In the genomic region with DNA sequence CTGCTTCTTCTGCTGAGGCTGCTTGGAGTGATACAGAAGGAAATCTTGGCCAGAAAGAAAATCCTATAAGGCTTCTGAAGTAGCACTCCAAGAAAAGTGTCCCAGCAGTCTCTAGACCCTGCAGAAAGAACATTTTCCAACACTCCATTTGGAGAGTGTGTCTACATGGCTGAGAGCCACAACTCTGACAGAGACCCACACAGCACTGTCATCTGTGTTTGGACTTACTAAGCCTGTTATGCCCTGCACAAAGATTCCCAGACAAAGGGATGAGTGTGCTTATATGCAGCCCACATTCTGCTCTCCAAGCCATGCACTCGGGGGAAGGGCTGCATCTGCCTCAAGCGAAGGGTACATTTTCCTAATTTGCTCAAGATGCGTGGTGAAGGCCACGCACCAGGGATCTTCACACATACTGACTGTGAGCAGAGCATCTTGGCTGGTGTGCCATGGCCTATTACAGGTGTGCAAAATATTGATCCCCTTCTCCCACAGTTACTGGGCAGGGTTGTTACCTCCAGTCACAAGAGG, we compare ENCODE assay signal across 25 cellular contexts. TPM values are rescaled to one million over a fixed set of nuclear protein-coding genes. Genes with fewer than 3 reads are reported as not detected.
DNase-seq lines count a peak whose midpoint lies in the region; ATAC-seq and TF ChIP-seq lines count a peak whose summit lies in the region.
"Had no signal": no experiment of that assay in that cellular context is flagged by ENCODE, and none has a peak within 500 bp of the region (broad histone marks: within the 10 kb centered on the region; RNA-seq: fewer than 3 reads in every experiment).

No MANE protein-coding gene starts in this region.

- TF ChIP-seq CTCF in osteoblast (IDR thresholded peaks at IDR 0.05; ENCODE audit: extremely low read depth, low read depth, low read length): no peak

- no peaks in the 10 kb centered on the region for H3K9me3 Mint-ChIP-seq in activated naive CD4-positive, alpha-beta T cell treated with anti-CD3 and anti-CD28 coated beads, Interleukin-2, amount 50 U/mL, for 24 hours
- H3K9me3 Mint-ChIP-seq in stimulated activated memory B cell treated with anti-CD40 and anti-IgM and Interleukin-4, amounts not matched to agents 10 μg/mL and 1 μg/mL and 100 μg/mL, for 72 hours: no peaks in the 10 kb centered on the region
- H3K9me3 Mint-ChIP-seq: activated naive CD4-positive, alpha-beta T cell treated with anti-CD3 and anti-CD28 coated beads for 36 hours; activated T-cell treated with anti-CD3 and anti-CD28 coated beads, Interleukin-2, amount 50 U/mL, for 72 hours; IgD-negative memory B cell had no signal

- H3K4me3 ChIP-seq in osteoblast (ENCODE audit: insufficient read depth, low read length): no peak overlapping the region
- H3K4me3 ChIP-seq: HAP-1, SJSA1, uterus had no signal

- H3K36me3 ChIP-seq in osteoblast (ENCODE audit: insufficient read depth, low read length): no peaks in the 10 kb centered on the region
- H3K36me3 ChIP-seq: HAP-1, SJSA1, uterus had no signal

- H4K20me1 ChIP-seq in osteoblast (ENCODE audit: insufficient read depth, low read length): no peaks in the 10 kb centered on the region

- no peak overlapping the region for H2AFZ ChIP-seq in osteoblast (ENCODE audit: low read length)

- DNase-seq in activated naive CD4-positive, alpha-beta T cell treated with anti-CD3 and anti-CD28 coated beads, Interleukin-2, amount 50 U/mL, for 16 hours: no peak
- DNase-seq in NCI-H1694 treated with DMSO at 0.1 percent for 48 hours (lab: John Stamatoyannopoulos, UW) (peak; percentile 100), cerebellum (ENCODE audit: low spot score) (peak; percentile 54), osteoblast (ENCODE audit: insufficient read length, low spot score, missing footprints) (no peak), DMS153 treated with DMSO at 0.1 percent for 48 hours (lab: John Stamatoyannopoulos, UW; ENCODE audit: unreplicated experiment) (no peak)
- DNase-seq: activated CD4-positive, alpha-beta T cell treated with anti-CD3 and anti-CD28 coated beads for 36 hours; activated naive CD4-positive, alpha-beta T cell treated with anti-CD3 and anti-CD28 coated beads for 36 hours; activated T-cell treated with anti-CD3 and anti-CD28 coated beads, Interleukin-2, amount 50 U/mL, for 72 hours; Calu3; dermis blood vessel endothelial cell; NCI-H1417; NCI-H2107; NCI-H524 treated with DMSO at 0.1 percent for 48 hours; T-helper 17 cell; uterus had no signal

- no peaks in the 10 kb centered on the region for H3K79me2 ChIP-seq in osteoblast (ENCODE audit: insufficient read depth, low read length)

- no peaks in the 10 kb centered on the region for H3K27me3 Mint-ChIP-seq in activated naive CD4-positive, alpha-beta T cell treated with anti-CD3 and anti-CD28 coated beads, Interleukin-2, amount 50 U/mL, for 24 hours
- H3K27me3 Mint-ChIP-seq in stimulated activated memory B cell treated with anti-CD40 and anti-IgM and Interleukin-4, amounts not matched to agents 10 μg/mL and 1 μg/mL and 100 μg/mL, for 72 hours: no peaks in the 10 kb centered on the region
- H3K27me3 Mint-ChIP-seq: activated CD4-positive, alpha-beta T cell treated with anti-CD3 and anti-CD28 coated beads for 36 hours; IgD-negative memory B cell; T-helper 17 cell had no signal

- peaks cover 12% of the 10 kb centered on the region for H3K36me3 Mint-ChIP-seq in activated naive CD4-positive, alpha-beta T cell treated with anti-CD3 and anti-CD28 coated beads, Interleukin-2, amount 50 U/mL, for 24 hours
- peaks cover 55% of the 10 kb centered on the region for H3K36me3 Mint-ChIP-seq in stimulated activated memory B cell treated with anti-CD40 and anti-IgM and Interleukin-4, amounts not matched to agents 10 μg/mL and 1 μg/mL and 100 μg/mL, for 72 hours

- no peak overlapping the region for H3K4me2 ChIP-seq in osteoblast (ENCODE audit: insufficient read depth, low read length)

- no peaks in the 10 kb centered on the region for H3K9me3 ChIP-seq in osteoblast (ENCODE audit: low read depth, low read length)
- H3K9me3 ChIP-seq: HAP-1, SJSA1, uterus had no signal

- H3K27me3 ChIP-seq in osteoblast (ENCODE audit: insufficient read depth, low read length): no peaks in the 10 kb centered on the region
- H3K27me3 ChIP-seq: SJSA1, uterus had no signal

- H3K4me1 ChIP-seq in osteoblast (ENCODE audit: insufficient read depth, low read length): no peaks in the 10 kb centered on the region
- H3K4me1 ChIP-seq: HAP-1, SJSA1, uterus had no signal

- H3K27ac Mint-ChIP-seq in activated naive CD4-positive, alpha-beta T cell treated with anti-CD3 and anti-CD28 coated beads, Interleukin-2, amount 50 U/mL, for 24 hours: peak overlapping the region; percentile 18
- peak overlapping the region; percentile 83 for H3K27ac Mint-ChIP-seq in stimulated activated memory B cell treated with anti-CD40 and anti-IgM and Interleukin-4, amounts not matched to agents 10 μg/mL and 1 μg/mL and 100 μg/mL, for 72 hours
- H3K27ac Mint-ChIP-seq: activated CD4-positive, alpha-beta T cell treated with anti-CD3 and anti-CD28 coated beads for 36 hours; activated naive CD4-positive, alpha-beta T cell treated with anti-CD3 and anti-CD28 coated beads for 36 hours; activated T-cell treated with anti-CD3 and anti-CD28 coated beads, Interleukin-2, amount 50 U/mL, for 72 hours had no signal

- no peak for ATAC-seq in stimulated activated memory B cell treated with anti-CD40 and anti-IgM and Interleukin-4, amounts not matched to agents 10 μg/mL and 1 μg/mL and 100 μg/mL, for 72 hours
- ATAC-seq in GM19397 (IDR thresholded peaks at IDR 0.05; ENCODE audit: unreplicated experiment): no peak
- ATAC-seq: activated CD4-positive, alpha-beta T cell treated with anti-CD3 and anti-CD28 coated beads for 36 hours; activated T-cell treated with anti-CD3 and anti-CD28 coated beads, Interleukin-2, amount 50 U/mL, for 72 hours; T-helper 17 cell had no signal

- no peak overlapping the region for H3K4me3 Mint-ChIP-seq in activated naive CD4-positive, alpha-beta T cell treated with anti-CD3 and anti-CD28 coated beads, Interleukin-2, amount 50 U/mL, for 24 hours
- H3K4me3 Mint-ChIP-seq in stimulated activated memory B cell treated with anti-CD40 and anti-IgM and Interleukin-4, amounts not matched to agents 10 μg/mL and 1 μg/mL and 100 μg/mL, for 72 hours: no peak overlapping the region
- H3K4me3 Mint-ChIP-seq: activated CD4-positive, alpha-beta T cell treated with anti-CD3 and anti-CD28 coated beads for 36 hours; activated naive CD4-positive, alpha-beta T cell treated with anti-CD3 and anti-CD28 coated beads for 36 hours; activated T-cell treated with anti-CD3 and anti-CD28 coated beads, Interleukin-2, amount 50 U/mL, for 72 hours; T-helper 17 cell had no signal

- H3K4me1 Mint-ChIP-seq in activated naive CD4-positive, alpha-beta T cell treated with anti-CD3 and anti-CD28 coated beads, Interleukin-2, amount 50 U/mL, for 24 hours: peaks cover 35% of the 10 kb centered on the region
- H3K4me1 Mint-ChIP-seq in stimulated activated memory B cell treated with anti-CD40 and anti-IgM and Interleukin-4, amounts not matched to agents 10 μg/mL and 1 μg/mL and 100 μg/mL, for 72 hours: peaks cover 79% of the 10 kb centered on the region

- H3K27ac ChIP-seq in osteoblast (ENCODE audit: low read depth, low read length): no peak overlapping the region
- H3K27ac ChIP-seq: SJSA1, uterus had no signal

RNA-seq across cellular contexts. Expression of a gene that starts 24.4 kb away (rescaled TPM):
- total RNA-seq in cerebellum: not detected
- not detected in 2 replicates for total RNA-seq in osteoblast
- total RNA-seq: Calu3, dermis blood vessel endothelial cell, fibroblast of lung, MCF 10A, RPMI7951, SJSA1, temporal lobe had no signal

RNA-seq across cellular contexts. Expression of a gene that starts 31.9 kb away (rescaled TPM):
- total RNA-seq in cerebellum (2.1 TPM), osteoblast (0.29 and 0.36 TPM in 2 replicates)
- total RNA-seq: Calu3, dermis blood vessel endothelial cell, fibroblast of lung, MCF 10A, RPMI7951, SJSA1 had no signal

Comparison
In these comparisons a context has a peak if more than half of its experiments do, and no peak if none do; other contexts are left out.
1. DNase-seq: peak in NCI-H1694 treated with DMSO at 0.1 percent for 48 hours (single experiment) and cerebellum (single experiment); none in activated naive CD4-positive, alpha-beta T cell treated with anti-CD3 and anti-CD28 coated beads, Interleukin-2, amount 50 U/mL, for 16 hours (single experiment), osteoblast (single experiment) and DMS153 treated with DMSO at 0.1 percent for 48 hours (single experiment).